Comparison of ENCODE assay signal across 8 cellular contexts in the genomic region with DNA sequence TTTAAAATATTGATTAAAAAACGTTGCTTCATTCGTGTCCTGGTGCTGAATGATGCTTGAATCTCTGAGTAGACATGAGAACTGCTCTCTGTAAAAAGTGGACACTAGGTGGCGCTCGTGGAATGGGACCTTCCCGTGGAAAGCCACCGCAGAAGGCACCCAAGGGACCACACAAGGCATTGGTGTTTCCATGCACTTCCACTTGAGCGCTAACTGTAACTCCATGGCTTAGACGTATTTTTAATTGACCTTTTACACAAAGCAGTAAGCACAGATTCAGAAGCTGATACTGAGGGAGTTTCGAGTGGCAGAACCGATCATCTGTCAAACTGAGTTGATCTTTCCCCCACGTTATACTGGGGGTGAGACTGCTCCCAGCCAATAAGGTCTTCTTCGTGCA.
DNase-seq lines count a peak whose midpoint lies in the region; ATAC-seq and TF ChIP-seq lines count a peak whose summit lies in the region.

No MANE protein-coding gene starts in this region.

- peaks cover 4% of the 10 kb centered on the region for H3K9me3 Mint-ChIP-seq in activated T-helper 2 cell treated with anti-CD3 and anti-CD28 coated beads, Interferon-gamma antibody, Interleukin-2, Interleukin-4, amounts not matched to agents 10 μg/mL and 5 μg/mL and 100 μg/mL, durations not matched to agents 14 hours and 24 hours and 36 hours

- peaks cover 69% of the 10 kb centered on the region for H3K4me1 Mint-ChIP-seq in activated T-helper 2 cell treated with anti-CD3 and anti-CD28 coated beads, Interferon-gamma antibody, Interleukin-2, Interleukin-4, amounts not matched to agents 10 μg/mL and 5 μg/mL and 100 μg/mL, durations not matched to agents 14 hours and 24 hours and 36 hours (ENCODE audit: low read depth)

- 27 to 35% (median 31%) methylated on average over 12 of the region's 12 CpGs for WGBS in ovary, 3 donors

- H3K27me3 Mint-ChIP-seq in activated T-helper 2 cell treated with anti-CD3 and anti-CD28 coated beads, Interferon-gamma antibody, Interleukin-2, Interleukin-4, amounts not matched to agents 10 μg/mL and 5 μg/mL and 100 μg/mL, durations not matched to agents 14 hours and 24 hours and 36 hours (ENCODE audit: low read depth): no peaks in the 10 kb centered on the region

- TF ChIP-seq EP300 in ovary (IDR thresholded peaks at IDR 0.05): no peak

- H3K27ac ChIP-seq in ovary: no peak overlapping the region

- H3K27ac Mint-ChIP-seq in activated T-helper 2 cell treated with anti-CD3 and anti-CD28 coated beads, Interferon-gamma antibody, Interleukin-2, Interleukin-4, amounts not matched to agents 10 μg/mL and 5 μg/mL and 100 μg/mL, durations not matched to agents 14 hours and 24 hours and 36 hours: no peak overlapping the region

- H3K9me3 ChIP-seq in ovary: no peaks in the 10 kb centered on the region

- TF ChIP-seq CTCF in LNCaP clone FGC (IDR thresholded peaks at IDR 0.05; ENCODE audit: control insufficient read depth, extremely low read depth, insufficient read depth) (peak; percentile 90), fibroblast of villous mesenchyme (IDR thresholded peaks at IDR 0.05; ENCODE audit: insufficient read depth, low read depth, low read length) (peak; percentile 88), ovary (IDR thresholded peaks at IDR 0.05) (peak; percentile 53 to 70 (median 55))

- no peak for TF ChIP-seq POLR2A in ovary (IDR thresholded peaks at IDR 0.05)

- DNase-seq in DMS153 (lab: John Stamatoyannopoulos, UW) (peak; percentile 61), LNCaP clone FGC (ENCODE audit: low read depth) (no peak), SHP77 treated with DMSO at 0.1 percent for 48 hours (lab: John Stamatoyannopoulos, UW) (peak; percentile 22), fibroblast of villous mesenchyme (ENCODE audit: low read depth) (peak; percentile 82), ovary (peak; percentile 65 to 83 (median 68)), ureter (ENCODE audit: low spot score) (peak; percentile 87)
- peak; percentile 67 for DNase-seq in activated T-helper 2 cell treated with anti-CD3 and anti-CD28 coated beads, Interferon-gamma antibody, Interleukin-2, Interleukin-4, amounts not matched to agents 10 μg/mL and 5 μg/mL and 100 μg/mL, durations not matched to agents 14 hours and 24 hours and 36 hours (ENCODE audit: low spot score)

- intact Hi-C loops in activated T-helper 2 cell treated with anti-CD3 and anti-CD28 coated beads, Interferon-gamma antibody, Interleukin-2, Interleukin-4, amounts not matched to agents 10 μg/mL and 5 μg/mL and 100 μg/mL, durations not matched to agents 14 hours and 24 hours and 36 hours (cut with micrococcal nuclease): no loop called here
- intact Hi-C loops in ovary (cut with DNase I): loop anchor here in 1 of 4 donors (5.0 kb wide), 1 partner anchor 381 kb away; no protein-coding TSS in a partner anchor

- peaks cover 81% of the 10 kb centered on the region for H3K36me3 Mint-ChIP-seq in activated T-helper 2 cell treated with anti-CD3 and anti-CD28 coated beads, Interferon-gamma antibody, Interleukin-2, Interleukin-4, amounts not matched to agents 10 μg/mL and 5 μg/mL and 100 μg/mL, durations not matched to agents 14 hours and 24 hours and 36 hours (ENCODE audit: low read depth)

- no peaks in the 10 kb centered on the region for H3K4me1 ChIP-seq in ovary (ENCODE audit: insufficient read depth)

- no peaks in the 10 kb centered on the region for H3K36me3 ChIP-seq in ovary

- peak; percentile 90 for ATAC-seq in GM21528 (IDR thresholded peaks at IDR 0.05; ENCODE audit: low FRiP score, unreplicated experiment)

- no peaks in the 10 kb centered on the region for H3K27me3 ChIP-seq in ovary

- no peak overlapping the region for H3K4me3 Mint-ChIP-seq in activated T-helper 2 cell treated with anti-CD3 and anti-CD28 coated beads, Interferon-gamma antibody, Interleukin-2, Interleukin-4, amounts not matched to agents 10 μg/mL and 5 μg/mL and 100 μg/mL, durations not matched to agents 14 hours and 24 hours and 36 hours (ENCODE audit: low read depth)

- H3K4me3 ChIP-seq in LNCaP clone FGC (ENCODE audit: low read depth, low read length) (no peak overlapping the region), fibroblast of villous mesenchyme (ENCODE audit: low read depth, low read length) (no peak overlapping the region), ovary (no peak overlapping the region)
